8 cellular contexts compared by ENCODE assay signal in genomic region chr22:32528984-32529982, GRCh38.
DNase-seq lines count a peak whose midpoint lies in the region; ATAC-seq lines count a peak whose summit lies in the region.

No MANE protein-coding gene starts in this region.

- DNase-seq in GM04504 (ENCODE audit: low read depth): peak; percentile 71
- DNase-seq in NAMALWA (ENCODE audit: low spot score): peak; percentile 64
- DNase-seq in cerebellar cortex (ENCODE audit: low spot score): peak; percentile 77
- DNase-seq in kidney glomerular epithelial cell (lab: John Stamatoyannopoulos, UW): peak; percentile 23
- peak; percentile 23 to 31 for DNase-seq in stimulated activated CD4-positive, alpha-beta T cell treated with anti-CD3 and anti-CD28 coated beads, Interleukin-15, amount 100 ng/mL, for 1 hour (ENCODE audit: low read depth in 1 of 2, low spot score in 1 of 2)

- ATAC-seq in activated CD4-positive, CD25-positive, alpha-beta regulatory T cell treated with anti-CD3 and anti-CD28 coated beads, Interleukin-2, amount 50 U/mL, for 24 hours: peak; percentile 53 to 58
- ATAC-seq in GM18858 (IDR thresholded peaks at IDR 0.05; ENCODE audit: unreplicated experiment) (no peak), HG02885 (IDR thresholded peaks at IDR 0.05; ENCODE audit: poor library complexity, unreplicated experiment) (no peak)

Comparison
In these comparisons a context has a peak if more than half of its experiments do, and no peak if none do; other contexts are left out.
1. DNase-seq: peak in every context shown above with its lines; median percentile 77 in cerebellar cortex; 71 in GM04504; 64 in NAMALWA; 27 in stimulated activated CD4-positive, alpha-beta T cell treated with anti-CD3 and anti-CD28 coated beads, Interleukin-15, amount 100 ng/mL, for 1 hour; 23 in kidney glomerular epithelial cell.
2. ATAC-seq: peak in activated CD4-positive, CD25-positive, alpha-beta regulatory T cell treated with anti-CD3 and anti-CD28 coated beads, Interleukin-2, amount 50 U/mL, for 24 hours (2 of 2); none in GM18858 (single experiment) and HG02885 (single experiment).